Comparison of ENCODE assay signal across 8 cellular contexts in genomic region chr16:29994613-29995329, GRCh38. TPM values are rescaled to one million over a fixed set of nuclear protein-coding genes. Genes with fewer than 3 reads are reported as not detected.
DNase-seq lines count a peak whose midpoint lies in the region; ATAC-seq and TF ChIP-seq lines count a peak whose summit lies in the region.

No MANE protein-coding gene starts in this region.

- peak overlapping the region; percentile 62 to 66 for H3K4me3 ChIP-seq in aorta (ENCODE audit: low read length in 2 of 2)

- intact Hi-C loops in CD4-positive, alpha-beta T cell (cut with DNase I, micrococcal nuclease): loop anchor here (1.0 to 10.0 kb wide), 12 partner anchors 20 to 1170 kb away; partner anchors contain the start of genes ASPHD1 (in 1 of the 2), ATXN2L (in 1 of the 2), CDIPT (in 1 of the 2) and FBXL19 (in 1 of the 2)
- intact Hi-C loops in activated T-helper 1 cell treated with anti-CD3 and anti-CD28 coated beads, Interleukin-12 subunit alpha, Interleukin-12 subunit beta, Interleukin-2, Interleukin-4 antibody, amounts not matched to agents 30 ng/mL and 10 ng/mL and 1 ng/mL, durations not matched to agents 14 hours and 24 hours and 36 hours (cut with micrococcal nuclease): loop anchor here (10.0 kb wide), 1 partner anchor 380 kb away; the partner anchor contains the start of genes MYL11 and TBC1D10B
- intact Hi-C loops in posterior cingulate gyrus (cut with DNase I) (loop anchor here (1.0 to 10.0 kb wide), 2 partner anchors 21 to 180 kb away; partner anchors contain the start of genes PAGR1, PRRT2 and TAOK2), aorta (cut with DNase I) (loop anchor here in 1 of 2 donors (2.0 to 10.0 kb wide), 3 partner anchors 32 to 180 kb away; partner anchors contain the start of genes KCTD13, PAGR1, PRRT2 and TMEM219)

- H3K4me1 Mint-ChIP-seq in CD4-positive, alpha-beta T cell (ENCODE audit: low read depth): peaks cover 33% of the 10 kb centered on the region
- H3K4me1 Mint-ChIP-seq in IgD-negative memory B cell: peaks cover 16 to 32% (median 17%) of the 10 kb centered on the region in 3 donors
- peaks cover 38% of the 10 kb centered on the region for H3K4me1 Mint-ChIP-seq in activated T-helper 1 cell treated with anti-CD3 and anti-CD28 coated beads, Interleukin-12 subunit alpha, Interleukin-12 subunit beta, Interleukin-2, Interleukin-4 antibody, amounts not matched to agents 30 ng/mL and 10 ng/mL and 1 ng/mL, durations not matched to agents 14 hours and 24 hours and 36 hours (ENCODE audit: low read depth)

- H3K27ac ChIP-seq in CD4-positive, alpha-beta T cell (ENCODE audit: low read depth, low read length): peak overlapping the region; percentile 98
- peak overlapping the region in 1 of 2 donors; percentile 10 for H3K27ac ChIP-seq in aorta (ENCODE audit: low read depth in 1 of 2, low read length in 2 of 2)

- CTCF ChIA-PET in CD4-positive, alpha-beta T cell (lab: Charles Lee): no interaction called here

- H3K36me3 Mint-ChIP-seq in CD4-positive, alpha-beta T cell (ENCODE audit: low read depth): peaks cover 70% of the 10 kb centered on the region
- peaks cover 1% of the 10 kb centered on the region for H3K36me3 Mint-ChIP-seq in IgD-negative memory B cell
- peaks cover 52% of the 10 kb centered on the region for H3K36me3 Mint-ChIP-seq in activated T-helper 1 cell treated with anti-CD3 and anti-CD28 coated beads, Interleukin-12 subunit alpha, Interleukin-12 subunit beta, Interleukin-2, Interleukin-4 antibody, amounts not matched to agents 30 ng/mL and 10 ng/mL and 1 ng/mL, durations not matched to agents 14 hours and 24 hours and 36 hours (ENCODE audit: low read depth)

- H3K27ac Mint-ChIP-seq in CD4-positive, alpha-beta T cell: peak overlapping the region; percentile 99
- H3K27ac Mint-ChIP-seq in IgD-negative memory B cell: peak overlapping the region; percentile 97 to 98 (median 98)
- H3K27ac Mint-ChIP-seq in activated T-helper 1 cell treated with anti-CD3 and anti-CD28 coated beads, Interleukin-12 subunit alpha, Interleukin-12 subunit beta, Interleukin-2, Interleukin-4 antibody, amounts not matched to agents 30 ng/mL and 10 ng/mL and 1 ng/mL, durations not matched to agents 14 hours and 24 hours and 36 hours: peak overlapping the region; percentile 96

- no peaks in the 10 kb centered on the region for H3K9me3 ChIP-seq in CD4-positive, alpha-beta T cell (ENCODE audit: control insufficient read depth, low read length)
- no peaks in the 10 kb centered on the region for H3K9me3 ChIP-seq in aorta (ENCODE audit: control insufficient read depth, low read length)

- no peaks in the 10 kb centered on the region for H3K27me3 Mint-ChIP-seq in CD4-positive, alpha-beta T cell
- no peaks in the 10 kb centered on the region for H3K27me3 Mint-ChIP-seq in IgD-negative memory B cell
- H3K27me3 Mint-ChIP-seq in activated T-helper 1 cell treated with anti-CD3 and anti-CD28 coated beads, Interleukin-12 subunit alpha, Interleukin-12 subunit beta, Interleukin-2, Interleukin-4 antibody, amounts not matched to agents 30 ng/mL and 10 ng/mL and 1 ng/mL, durations not matched to agents 14 hours and 24 hours and 36 hours (ENCODE audit: insufficient read depth): no peaks in the 10 kb centered on the region

- H3K4me1 ChIP-seq in aorta (ENCODE audit: control insufficient read depth in 1 of 2, insufficient read depth in 2 of 2, low read length in 2 of 2): no peaks in the 10 kb centered on the region

- H3K4me3 Mint-ChIP-seq in CD4-positive, alpha-beta T cell: peak overlapping the region; percentile 98
- peak overlapping the region; percentile 97 to 99 (median 98) for H3K4me3 Mint-ChIP-seq in IgD-negative memory B cell
- H3K4me3 Mint-ChIP-seq in activated T-helper 1 cell treated with anti-CD3 and anti-CD28 coated beads, Interleukin-12 subunit alpha, Interleukin-12 subunit beta, Interleukin-2, Interleukin-4 antibody, amounts not matched to agents 30 ng/mL and 10 ng/mL and 1 ng/mL, durations not matched to agents 14 hours and 24 hours and 36 hours: peak overlapping the region; percentile 98

- no peaks in the 10 kb centered on the region for H3K36me3 ChIP-seq in aorta (ENCODE audit: control insufficient read depth in 1 of 2, insufficient read depth in 2 of 2, low read length in 1 of 2)

- DNase-seq in CD4-positive, alpha-beta T cell: peak in 5 of 10 experiments; percentile 56 to 72 (median 66)
- DNase-seq in GM20000 (ENCODE audit: low spot score) (peak; percentile 87), glomerular visceral epithelial cell (ENCODE audit: extremely low spot score) (peak; percentile 25), posterior cingulate gyrus (peak in 7 of 10 donors; percentile 44 to 94 (median 53)), aorta (peak; percentile 66 to 86), medulla oblongata (ENCODE audit: extremely low spot score) (no peak)
- peak; percentile 70 for DNase-seq in activated T-helper 1 cell treated with anti-CD3 and anti-CD28 coated beads, Interleukin-12 subunit alpha, Interleukin-12 subunit beta, Interleukin-2, Interleukin-4 antibody, amounts not matched to agents 30 ng/mL and 10 ng/mL and 1 ng/mL, durations not matched to agents 14 hours and 24 hours and 36 hours (ENCODE audit: low spot score)

- TF ChIP-seq CTCF in CD4-positive, alpha-beta T cell (IDR thresholded peaks at IDR 0.05): no peak
- no peak for TF ChIP-seq CTCF in GM20000 (IDR thresholded peaks at IDR 0.05; ENCODE audit: extremely low read depth, missing control alignments)

- H3K9me3 Mint-ChIP-seq in CD4-positive, alpha-beta T cell: no peaks in the 10 kb centered on the region
- no peaks in the 10 kb centered on the region for H3K9me3 Mint-ChIP-seq in IgD-negative memory B cell
- no peaks in the 10 kb centered on the region for H3K9me3 Mint-ChIP-seq in activated T-helper 1 cell treated with anti-CD3 and anti-CD28 coated beads, Interleukin-12 subunit alpha, Interleukin-12 subunit beta, Interleukin-2, Interleukin-4 antibody, amounts not matched to agents 30 ng/mL and 10 ng/mL and 1 ng/mL, durations not matched to agents 14 hours and 24 hours and 36 hours

- ATAC-seq in CD4-positive, alpha-beta T cell (ENCODE audit: poor library complexity): no peak
- ATAC-seq in aorta (ENCODE audit: low FRiP score): peak; percentile 62

- 5 to 6% methylated on average over 19 to 24 of the region's 24 CpGs for WGBS in aorta, 2 donors

- POLR2A ChIA-PET in CD4-positive, alpha-beta T cell (lab: Charles Lee): interaction anchor here (0.8 to 2.6 kb wide), 9 partner anchors 21 to 293 kb away, joined by 3 to 18 read pairs (median 5); partner anchors contain the start of genes ALDOA, CORO1A, KCTD13 and SEZ6L2

- no peaks in the 10 kb centered on the region for H3K27me3 ChIP-seq in CD4-positive, alpha-beta T cell (ENCODE audit: control insufficient read depth, insufficient read depth, low read length)
- no peaks in the 10 kb centered on the region for H3K27me3 ChIP-seq in aorta (ENCODE audit: control insufficient read depth in 1 of 2, insufficient read depth in 2 of 2, low read length in 1 of 2)

RNA-seq across cellular contexts. Expression of gene HIRIP3, which starts 0.6 kb away (rescaled TPM):
- total RNA-seq in CD4-positive, alpha-beta T cell: 10 to 100 TPM in 1 of 2 experiments, 1 to 10 TPM in 1; 8.5 to 11.8 TPM
- 21.0 TPM for polyA plus RNA-seq in IgD-negative memory B cell
- total RNA-seq in activated T-helper 1 cell treated with anti-CD3 and anti-CD28 coated beads, Interleukin-12 subunit alpha, Interleukin-12 subunit beta, Interleukin-2, Interleukin-4 antibody, amounts not matched to agents 30 ng/mL and 10 ng/mL and 1 ng/mL, durations not matched to agents 14 hours and 24 hours and 36 hours: 48.8 and 50.1 TPM in 2 replicates
- 1 to 10 TPM; 7.9 to 8.8 TPM for total RNA-seq in aorta
- 10 to 100 TPM; 13.3 to 23.6 TPM for polyA plus RNA-seq in aorta

RNA-seq across cellular contexts. Expression of gene INO80E, which starts 1.3 kb away (rescaled TPM):
- total RNA-seq in CD4-positive, alpha-beta T cell: 10 to 100 TPM; 54.6 to 57.6 TPM
- polyA plus RNA-seq in IgD-negative memory B cell (6.0 TPM), aorta (100 to 1,000 TPM in 1 of 2 donors, 10 to 100 TPM in 1; 51.0 to 108 TPM)
- 128 and 137 TPM in 2 replicates for total RNA-seq in activated T-helper 1 cell treated with anti-CD3 and anti-CD28 coated beads, Interleukin-12 subunit alpha, Interleukin-12 subunit beta, Interleukin-2, Interleukin-4 antibody, amounts not matched to agents 30 ng/mL and 10 ng/mL and 1 ng/mL, durations not matched to agents 14 hours and 24 hours and 36 hours
- 10 to 100 TPM; 46.1 to 73.1 TPM for total RNA-seq in aorta

RNA-seq across cellular contexts. Expression of gene DOC2A, which starts 16.1 kb away (rescaled TPM):
- total RNA-seq in CD4-positive, alpha-beta T cell: under 1 TPM; 0.14 TPM
- polyA plus RNA-seq in IgD-negative memory B cell (not detected), aorta (under 1 TPM in 1 of 2 donors, not detected in 1; 0.08 TPM)
- 2.0 and 2.3 TPM in 2 replicates for total RNA-seq in activated T-helper 1 cell treated with anti-CD3 and anti-CD28 coated beads, Interleukin-12 subunit alpha, Interleukin-12 subunit beta, Interleukin-2, Interleukin-4 antibody, amounts not matched to agents 30 ng/mL and 10 ng/mL and 1 ng/mL, durations not matched to agents 14 hours and 24 hours and 36 hours
- 1 to 10 TPM in 1 of 2 donors, under 1 TPM in 1; 0.23 to 1.8 TPM for total RNA-seq in aorta

RNA-seq across cellular contexts. Expression of gene TAOK2, which starts 21.1 kb away (rescaled TPM):
- 10 to 100 TPM; 13.1 to 14.1 TPM for total RNA-seq in CD4-positive, alpha-beta T cell
- polyA plus RNA-seq in IgD-negative memory B cell (7.6 TPM), aorta (10 to 100 TPM in 1 of 2 donors, 1 to 10 TPM in 1; 7.6 to 24.2 TPM)
- 38.5 and 39.7 TPM in 2 replicates for total RNA-seq in activated T-helper 1 cell treated with anti-CD3 and anti-CD28 coated beads, Interleukin-12 subunit alpha, Interleukin-12 subunit beta, Interleukin-2, Interleukin-4 antibody, amounts not matched to agents 30 ng/mL and 10 ng/mL and 1 ng/mL, durations not matched to agents 14 hours and 24 hours and 36 hours
- 10 to 100 TPM; 37.5 to 57.7 TPM for total RNA-seq in aorta

RNA-seq across cellular contexts. Expression of gene C16orf92, which starts 28.2 kb away (rescaled TPM):
- not detected for total RNA-seq in CD4-positive, alpha-beta T cell
- polyA plus RNA-seq in IgD-negative memory B cell: not detected
- not detected in 2 replicates for total RNA-seq in activated T-helper 1 cell treated with anti-CD3 and anti-CD28 coated beads, Interleukin-12 subunit alpha, Interleukin-12 subunit beta, Interleukin-2, Interleukin-4 antibody, amounts not matched to agents 30 ng/mL and 10 ng/mL and 1 ng/mL, durations not matched to agents 14 hours and 24 hours and 36 hours
- total RNA-seq in aorta: not detected
- not detected for polyA plus RNA-seq in aorta
